12 cellular contexts compared by ENCODE assay signal in genomic region chr14:32129124-32129523, GRCh38. TPM values are rescaled to one million over a fixed set of nuclear protein-coding genes. Genes with fewer than 3 reads are reported as not detected.
DNase-seq lines count a peak whose midpoint lies in the region; TF ChIP-seq lines count a peak whose summit lies in the region.
"Had no signal": no experiment of that assay in that cellular context is flagged by ENCODE, and none has a peak within 500 bp of the region (broad histone marks: within the 10 kb centered on the region; RNA-seq: fewer than 3 reads in every experiment).

No MANE protein-coding gene starts in this region.

- H4K91ac ChIP-seq in mesenchymal stem cell (ENCODE audit: low read length), result no peak overlapping the region

- H3K36me3 ChIP-seq in endodermal cell (ENCODE audit: control insufficient read depth, insufficient read depth, low read length) (peaks cover 66% of the 10 kb centered on the region), mesenchymal stem cell (ENCODE audit: control insufficient read depth in 1 of 2, insufficient read depth in 2 of 2, low read depth in 1 of 2, low read length in 2 of 2) (peaks cover 12 to 13% of the 10 kb centered on the region in 2 experiments)

- no peak overlapping the region for H3K14ac ChIP-seq in mesenchymal stem cell (ENCODE audit: low read length in 2 of 2)

- no peak overlapping the region for H3K4me2 ChIP-seq in mesenchymal stem cell (ENCODE audit: low read length, poor library complexity, severe bottlenecking)

- H3K36me3 Mint-ChIP-seq in endodermal cell (ENCODE audit: low read depth) (peaks cover 84% of the 10 kb centered on the region), glutamatergic neuron (ENCODE audit: unreplicated experiment) (peaks cover 26% of the 10 kb centered on the region)

- H2AK5ac ChIP-seq in mesenchymal stem cell (ENCODE audit: low read length, severe bottlenecking), result no peak overlapping the region

- no peak overlapping the region for H3K27ac ChIP-seq in endodermal cell (ENCODE audit: low read depth, low read length)
- peak overlapping the region; percentile 75 for H3K27ac ChIP-seq in mesenchymal stem cell (ENCODE audit: low read length, poor library complexity, severe bottlenecking)

- H2BK5ac ChIP-seq in mesenchymal stem cell (ENCODE audit: low read depth, low read length, poor library complexity, severe bottlenecking), result no peak overlapping the region

- H3K4me3 ChIP-seq in endodermal cell (ENCODE audit: low read length) (peak overlapping the region; percentile 70), mesenchymal stem cell (ENCODE audit: insufficient read depth in 1 of 2, low read depth in 1 of 2, low read length in 2 of 2) (no peak overlapping the region)

- TF ChIP-seq CTCF in endodermal cell (conservative IDR thresholded peaks at IDR 0.05) (no peak), glutamatergic neuron (IDR thresholded peaks at IDR 0.05; ENCODE audit: partially characterized antibody, unreplicated experiment) (no peak)

- peaks cover 3% of the 10 kb centered on the region for H3K79me1 ChIP-seq in mesenchymal stem cell (replicated peaks; ENCODE audit: low read length, poor library complexity, severe bottlenecking)

- H2BK120ac ChIP-seq in mesenchymal stem cell (ENCODE audit: low read depth, low read length), result no peak overlapping the region

- H3K18ac ChIP-seq in mesenchymal stem cell (ENCODE audit: low read depth in 1 of 2, low read length in 2 of 2), result no peak overlapping the region

- H3K27me3 ChIP-seq in endodermal cell (ENCODE audit: control insufficient read depth, insufficient read depth, low read length, poor library complexity, severe bottlenecking), result no peaks in the 10 kb centered on the region
- no peaks in the 10 kb centered on the region for H3K27me3 ChIP-seq in mesenchymal stem cell (ENCODE audit: control insufficient read depth in 1 of 2, insufficient read depth in 1 of 2, low read length in 2 of 2)

- no peak overlapping the region for H2AFZ ChIP-seq in mesenchymal stem cell (ENCODE audit: low read depth, low read length)

- peaks cover 77% of the 10 kb centered on the region for H3K9me3 Mint-ChIP-seq in endodermal cell
- H3K9me3 Mint-ChIP-seq in glutamatergic neuron (ENCODE audit: unreplicated experiment), result peaks cover 11% of the 10 kb centered on the region

- no peak overlapping the region for H3K4me3 Mint-ChIP-seq in endodermal cell
- no peak overlapping the region for H3K4me3 Mint-ChIP-seq in glutamatergic neuron (ENCODE audit: unreplicated experiment)
- H3K4me3 Mint-ChIP-seq: activated T-helper 17 cell treated with anti-CD3 and anti-CD28 coated beads, Interleukin-2, amount 50 U/mL, for 72 hours had no signal

- WGBS in endodermal cell (ENCODE audit: insufficient coverage in 1 of 2, insufficient read length in 1 of 2), 2 experiments, result 96% methylated on average over 2 of the region's 2 CpGs; no CpG with 5 or more reads in 1 of the 2 experiments
- no CpG with 5 or more reads among the region's 2 CpGs for WGBS in mesenchymal stem cell

- H3K23ac ChIP-seq in mesenchymal stem cell (ENCODE audit: low read length in 2 of 2), result no peak overlapping the region

- H2BK12ac ChIP-seq in mesenchymal stem cell (ENCODE audit: low read length in 2 of 2), result no peak overlapping the region

- intact Hi-C loops in posterior vena cava (cut with DNase I), result no loop called here

- no peak overlapping the region for H3K4ac ChIP-seq in mesenchymal stem cell (ENCODE audit: low read depth in 1 of 2, low read length in 2 of 2)

- H3K9me3 ChIP-seq in endodermal cell (ENCODE audit: control insufficient read depth, low read length) (peaks cover 70% of the 10 kb centered on the region), mesenchymal stem cell (ENCODE audit: control insufficient read depth, low read length) (no peaks in the 10 kb centered on the region)

- H3K27me3 Mint-ChIP-seq in endodermal cell (ENCODE audit: insufficient read depth), result no peaks in the 10 kb centered on the region
- no peaks in the 10 kb centered on the region for H3K27me3 Mint-ChIP-seq in glutamatergic neuron (ENCODE audit: unreplicated experiment)
- H3K27me3 Mint-ChIP-seq: activated T-helper 17 cell treated with anti-CD3 and anti-CD28 coated beads, Interleukin-2, amount 50 U/mL, for 72 hours had no signal

- TF ChIP-seq EP300 in Ishikawa (IDR thresholded peaks at IDR 0.05; ENCODE audit: borderline replicate concordance), result no peak

- no peak overlapping the region for H2BK15ac ChIP-seq in mesenchymal stem cell (ENCODE audit: low read depth, poor library complexity, severe bottlenecking)

- H3K9ac ChIP-seq in endodermal cell (ENCODE audit: extremely low read depth, low read length, poor library complexity, severe bottlenecking), result no peak overlapping the region
- H3K9ac ChIP-seq in mesenchymal stem cell (ENCODE audit: low read length), result peak overlapping the region; percentile 65

- TF ChIP-seq RAD21 in Ishikawa (IDR thresholded peaks at IDR 0.05; ENCODE audit: low read depth), result no peak

- DNase-seq in AG08396 (ENCODE audit: low spot score) (peak; percentile 43), endodermal cell (no peak), mesenchymal stem cell (no peak), posterior vena cava (ENCODE audit: low spot score) (no peak), GOT3 (lab: John Stamatoyannopoulos, UW) (no peak), SW480 (ENCODE audit: low spot score) (no peak), glutamatergic neuron (no peak)
- DNase-seq: cerebellar nuclear complex, DMS79 treated with DMSO at 0.1 percent for 48 hours, NCI-H1436 had no signal

- H4K8ac ChIP-seq in mesenchymal stem cell (ENCODE audit: low read length), result no peak overlapping the region

- peaks cover 3% of the 10 kb centered on the region for H3K4me1 Mint-ChIP-seq in endodermal cell
- no peaks in the 10 kb centered on the region for H3K4me1 Mint-ChIP-seq in glutamatergic neuron (ENCODE audit: low read depth, unreplicated experiment)

- H3K4me1 ChIP-seq in endodermal cell (ENCODE audit: control insufficient read depth, insufficient read depth, low read length) (no peaks in the 10 kb centered on the region), mesenchymal stem cell (ENCODE audit: control insufficient read depth, insufficient read depth, low read depth, low read length) (peaks cover 8% of the 10 kb centered on the region)

- H3K27ac Mint-ChIP-seq in endodermal cell (no peak overlapping the region), glutamatergic neuron (ENCODE audit: unreplicated experiment) (no peak overlapping the region)
- H3K27ac Mint-ChIP-seq: activated T-helper 17 cell treated with anti-CD3 and anti-CD28 coated beads, Interleukin-2, amount 50 U/mL, for 72 hours had no signal

TF ChIP-seq in Ishikawa, 13 proteins besides CTCF, POLR2A, EP300 and RAD21:
- TF ChIP-seq TEAD4 (IDR thresholded peaks at IDR 0.05), result no peak
- TF ChIP-seq USF1 (IDR thresholded peaks at IDR 0.05), result peak; percentile 55
- TF ChIP-seq TAF1 (IDR thresholded peaks at IDR 0.05; ENCODE audit: low read depth), result no peak

RNA-seq across cellular contexts. Expression of gene ARHGAP5, which starts 52.0 kb away (rescaled TPM):
- total RNA-seq in endodermal cell, result 100 to 1,000 TPM; 122 to 133 TPM
- 57.3 TPM for polyA plus RNA-seq in endodermal cell (2013, experiment 1 of 2)
- 62.8 TPM for polyA plus RNA-seq in endodermal cell (2013, experiment 2 of 2)
- 40.4 TPM for polyA plus RNA-seq in mesenchymal stem cell (2013, experiment 1 of 2)
- polyA plus RNA-seq in mesenchymal stem cell (2013, experiment 2 of 2), result 42.2 TPM
- 100 to 1,000 TPM; 159 to 198 TPM for total RNA-seq in posterior vena cava
- total RNA-seq in glutamatergic neuron (ENCODE audit: unreplicated experiment), result 73.8 TPM
